In the genomic region with DNA sequence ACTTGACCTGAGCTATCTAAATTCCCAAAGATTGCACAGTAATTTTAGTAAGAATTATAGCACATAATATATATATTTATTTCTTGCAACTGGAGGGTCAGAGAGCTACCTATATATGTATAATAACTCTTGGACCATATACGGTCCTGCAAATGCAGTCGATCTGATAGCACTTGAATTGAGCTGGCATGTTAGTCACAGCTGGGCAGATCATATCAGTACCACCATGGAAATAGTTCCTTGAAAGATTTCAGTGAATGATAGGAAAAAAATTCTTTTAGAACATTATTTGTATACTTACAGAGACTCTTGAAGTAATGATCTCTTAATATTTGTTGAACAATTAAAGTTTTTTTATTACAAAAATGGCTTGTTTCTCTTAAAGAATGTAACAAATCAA, we compare ENCODE assay signal across 24 cellular contexts.
"Had no signal": no experiment of that assay in that cellular context is flagged by ENCODE, and none has a peak within 500 bp of the region (broad histone marks: within the 10 kb centered on the region; RNA-seq: fewer than 3 reads in every experiment).

No MANE protein-coding gene starts in this region.

- H3K4me3 ChIP-seq: cardiac muscle cell, MG63 had no signal

- H3K9me3 ChIP-seq: MG63 had no signal

- H3K27ac ChIP-seq: brain microvascular endothelial cell, cardiac muscle cell had no signal

- ATAC-seq: activated naive CD4-positive, alpha-beta T cell treated with anti-CD3 and anti-CD28 coated beads, Interleukin-2, amount 50 U/mL, for 72 hours; activated naive CD8-positive, alpha-beta T cell treated with anti-CD3 and anti-CD28 coated beads, Interleukin-2, amount 50 U/mL, for 24 hours; activated T-cell treated with anti-CD3 and anti-CD28 coated beads, Interleukin-2, amount 50 U/mL, for 4 hours; PC-3 had no signal

- DNase-seq: activated B cell treated with CpG ODN at 0.5 μM for 24 hours; activated CD4-positive, alpha-beta memory T cell treated with anti-CD3 and anti-CD28 coated beads for 36 hours; activated CD4-positive, alpha-beta T cell treated with anti-CD3 and anti-CD28 coated beads for 1 hour; activated CD4-positive, alpha-beta T cell treated with anti-CD3 and anti-CD28 coated beads, Interleukin-2, amount 10 ng/mL, durations not matched to agents 7 days and 5 days; activated CD8-positive, alpha-beta memory T cell treated with anti-CD3 and anti-CD28 coated beads for 24 hours; activated effector memory CD4-positive, alpha-beta T cell treated with anti-CD3 and anti-CD28 coated beads, Interleukin-2, amount 50 U/mL, for 16 hours; activated naive CD4-positive, alpha-beta T cell treated with Interleukin-2 at 50 U/mL for 16 hours; activated naive CD8-positive, alpha-beta T cell treated with anti-CD3 and anti-CD28 coated beads, Interleukin-2, amount 50 U/mL, for 24 hours; activated T-cell treated with anti-CD3 and anti-CD28 coated beads, Interleukin-2, amount 50 U/mL, for 4 hours; amygdala; brain microvascular endothelial cell; MG63; MV-4-11; NCI-H1092 treated with DMSO at 0.1 percent for 48 hours; NCI-H1417 treated with DMSO at 0.1 percent for 48 hours; NCI-H1694; NCI-H2029; NCI-H510A treated with DMSO at 0.1 percent for 48 hours; NCI-H69; PC-3; SHP77 treated with DMSO at 0.1 percent for 48 hours; SW 1271 had no signal

- H3K36me3 ChIP-seq: brain microvascular endothelial cell, cardiac muscle cell, MG63 had no signal

- H3K27me3 ChIP-seq: brain microvascular endothelial cell, cardiac muscle cell, MG63 had no signal
